ENCODE assay signal across 18 cellular contexts in the genomic region with DNA sequence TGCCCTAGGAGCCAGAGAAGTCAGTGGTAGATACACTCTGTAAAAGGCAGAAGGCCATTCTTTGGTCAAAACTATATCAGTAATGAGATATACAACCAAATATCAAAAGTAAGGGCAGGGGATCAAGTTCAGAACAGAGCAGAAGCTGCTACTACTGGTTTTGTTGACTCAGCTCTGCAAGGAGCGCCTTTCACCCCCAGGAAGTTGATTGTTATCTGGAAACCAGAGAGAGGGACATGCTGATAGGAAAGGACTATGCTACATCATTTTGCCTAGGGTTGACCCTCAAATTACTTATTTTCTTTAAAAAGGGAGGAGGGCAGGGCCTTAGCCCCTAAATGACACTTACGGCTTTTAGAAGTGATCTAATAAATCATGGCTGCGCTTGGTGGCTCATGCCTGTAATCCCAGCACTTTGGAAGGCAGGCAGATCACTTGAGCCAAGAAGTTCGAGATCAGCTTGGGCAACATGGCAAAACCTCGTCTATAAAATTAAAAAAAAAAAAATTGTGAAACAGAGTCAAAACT.
"Had no signal": no experiment of that assay in that cellular context is flagged by ENCODE, and none has a peak within 500 bp of the region (broad histone marks: within the 10 kb centered on the region; RNA-seq: fewer than 3 reads in every experiment).

No MANE protein-coding gene starts in this region.

- H3K27me3 Mint-ChIP-seq: activated naive CD4-positive, alpha-beta T cell treated with anti-CD3 and anti-CD28 coated beads, Interleukin-2, amount 10 ng/mL, durations not matched to agents 7 days and 5 days had no signal

- DNase-seq: activated CD4-positive, alpha-beta memory T cell treated with anti-CD3 and anti-CD28 coated beads for 36 hours; activated CD4-positive, alpha-beta T cell treated with anti-CD3 and anti-CD28 coated beads for 36 hours; activated CD8-positive, alpha-beta memory T cell treated with anti-CD3 and anti-CD28 coated beads, Interleukin-2, amount 10 ng/mL, durations not matched to agents 7 days and 5 days; activated naive CD4-positive, alpha-beta T cell treated with anti-CD3 and anti-CD28 coated beads, Interleukin-2, amount 10 ng/mL, durations not matched to agents 7 days and 5 days; activated T-cell treated with anti-CD3 and anti-CD28 coated beads, Interleukin-2, amount 50 U/mL, for 1 hour; adrenal gland; cerebellar nuclear complex; effector CD8-positive, alpha-beta T cell; head of caudate nucleus; left cardiac atrium; lower lobe of right lung; midbrain; right lobe of liver; stomach; SW 1271; testis; upper lobe of right lung had no signal

- H3K9me3 Mint-ChIP-seq: activated CD4-positive, alpha-beta memory T cell treated with anti-CD3 and anti-CD28 coated beads for 36 hours; activated naive CD4-positive, alpha-beta T cell treated with anti-CD3 and anti-CD28 coated beads, Interleukin-2, amount 10 ng/mL, durations not matched to agents 7 days and 5 days had no signal

- H3K4me1 Mint-ChIP-seq: activated CD8-positive, alpha-beta memory T cell treated with anti-CD3 and anti-CD28 coated beads, Interleukin-2, amount 10 ng/mL, durations not matched to agents 7 days and 5 days; activated naive CD4-positive, alpha-beta T cell treated with anti-CD3 and anti-CD28 coated beads, Interleukin-2, amount 10 ng/mL, durations not matched to agents 7 days and 5 days; neural crest cell had no signal

- H3K27ac Mint-ChIP-seq: activated CD4-positive, alpha-beta memory T cell treated with anti-CD3 and anti-CD28 coated beads for 36 hours; activated CD4-positive, alpha-beta T cell treated with anti-CD3 and anti-CD28 coated beads for 36 hours; activated CD8-positive, alpha-beta memory T cell treated with anti-CD3 and anti-CD28 coated beads, Interleukin-2, amount 10 ng/mL, durations not matched to agents 7 days and 5 days; activated naive CD4-positive, alpha-beta T cell treated with anti-CD3 and anti-CD28 coated beads, Interleukin-2, amount 10 ng/mL, durations not matched to agents 7 days and 5 days had no signal

- H3K4me3 Mint-ChIP-seq: activated CD4-positive, alpha-beta memory T cell treated with anti-CD3 and anti-CD28 coated beads for 36 hours; activated CD4-positive, alpha-beta T cell treated with anti-CD3 and anti-CD28 coated beads for 36 hours; activated CD8-positive, alpha-beta memory T cell treated with anti-CD3 and anti-CD28 coated beads, Interleukin-2, amount 10 ng/mL, durations not matched to agents 7 days and 5 days; activated naive CD4-positive, alpha-beta T cell treated with anti-CD3 and anti-CD28 coated beads, Interleukin-2, amount 10 ng/mL, durations not matched to agents 7 days and 5 days; neural crest cell had no signal

- ATAC-seq: activated CD4-positive, alpha-beta T cell treated with anti-CD3 and anti-CD28 coated beads for 36 hours; activated CD8-positive, alpha-beta memory T cell treated with anti-CD3 and anti-CD28 coated beads, Interleukin-2, amount 10 ng/mL, durations not matched to agents 7 days and 5 days; left cardiac atrium; lower lobe of right lung; right lobe of liver; upper lobe of right lung had no signal

- H3K36me3 Mint-ChIP-seq: activated CD4-positive, alpha-beta memory T cell treated with anti-CD3 and anti-CD28 coated beads for 36 hours; activated CD8-positive, alpha-beta memory T cell treated with anti-CD3 and anti-CD28 coated beads, Interleukin-2, amount 10 ng/mL, durations not matched to agents 7 days and 5 days; activated naive CD4-positive, alpha-beta T cell treated with anti-CD3 and anti-CD28 coated beads, Interleukin-2, amount 10 ng/mL, durations not matched to agents 7 days and 5 days had no signal
